24 cellular contexts compared by ENCODE assay signal in the genomic region with DNA sequence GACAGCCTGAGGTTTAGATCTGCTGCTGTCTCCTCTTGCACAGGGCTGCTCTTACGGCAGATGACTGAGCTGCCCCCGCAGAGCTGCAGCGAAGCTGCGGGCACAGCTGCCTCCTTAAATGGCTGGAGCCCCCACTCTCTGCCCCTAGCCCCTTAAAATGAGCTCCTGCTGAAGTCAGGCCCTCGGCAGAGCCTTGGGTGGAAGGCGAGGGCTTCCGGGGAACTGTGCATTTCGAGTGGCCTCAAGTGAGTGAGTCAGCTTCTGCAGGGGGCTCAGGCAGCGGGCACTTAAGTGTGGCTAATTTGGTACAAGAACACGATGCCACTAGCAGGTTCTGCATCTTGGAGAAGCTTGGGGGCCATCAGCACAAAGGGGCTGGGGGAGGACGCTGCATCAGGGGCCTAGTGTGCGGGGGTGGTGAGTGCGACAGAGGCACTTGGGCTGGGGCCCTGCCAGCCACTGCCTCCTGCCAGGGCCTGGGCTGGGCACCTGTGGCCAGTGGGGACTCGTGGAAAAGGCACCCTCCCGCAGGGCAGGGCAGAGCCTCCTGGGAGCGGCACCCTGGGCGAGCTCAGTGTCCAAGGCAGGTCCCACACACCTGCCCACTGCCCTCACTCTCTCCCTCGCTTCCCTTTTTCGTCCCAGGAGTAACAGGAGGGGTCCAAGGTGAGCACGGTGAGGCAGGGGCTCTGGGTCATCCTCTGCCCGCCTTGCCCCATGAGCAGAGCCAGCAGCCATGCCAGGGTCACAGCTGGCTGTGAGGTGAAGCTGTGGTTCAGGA. TPM values are rescaled to one million over a fixed set of nuclear protein-coding genes. Genes with fewer than 3 reads are reported as not detected.
DNase-seq lines count a peak whose midpoint lies in the region; ATAC-seq and TF ChIP-seq lines count a peak whose summit lies in the region.
"Had no signal": no experiment of that assay in that cellular context is flagged by ENCODE, and none has a peak within 500 bp of the region (broad histone marks: within the 10 kb centered on the region; RNA-seq: fewer than 3 reads in every experiment).

No MANE protein-coding gene starts in this region.

- H3K27me3 ChIP-seq in spleen (replicated peaks in 1 of 7), result peaks cover 0 to 21% (median 0%) of the 10 kb centered on the region in 7 donors
- H3K27me3 ChIP-seq: cardiac muscle cell, tibial nerve had no signal

- H3K4me3 ChIP-seq in NB4 (ENCODE audit: low read depth, low read length) (peak overlapping the region; percentile 33), spleen (no peak overlapping the region)
- H3K4me3 ChIP-seq: A549, cardiac muscle cell, GM23338, prostate gland, tibial nerve had no signal

- peaks cover 6% of the 10 kb centered on the region for H3K4me1 Mint-ChIP-seq in WTC11

- TF ChIP-seq POLR2A in NB4 (IDR thresholded peaks at IDR 0.05; ENCODE audit: extremely low read depth, insufficient read length) (no peak), spleen (IDR thresholded peaks at IDR 0.05) (no peak)

- WGBS in spleen, 5 donors, result 82 to 90% (median 85%) methylated on average over 14 to 21 of the region's 21 CpGs

- H3K27ac ChIP-seq in spleen, result no peak overlapping the region
- H3K27ac ChIP-seq: A549, cardiac muscle cell, prostate gland, tibial nerve had no signal

- H3K9me3 Mint-ChIP-seq in WTC11, result no peaks in the 10 kb centered on the region
- H3K9me3 Mint-ChIP-seq: CD4-positive, alpha-beta T cell; GM23338; memory B cell; natural killer cell treated with Interleukin-12 subunit alpha and Interleukin-12 subunit beta and Interleukin-15 and Interleukin-18, amount 100 ng/mL, for 72 hours; stimulated activated naive B cell treated with anti-CD40 and anti-IgM and Interleukin-4, amounts not matched to agents 10 μg/mL and 1 μg/mL and 100 μg/mL, for 72 hours had no signal

- peak; percentile 26 for DNase-seq in activated CD4-positive, CD25-positive, alpha-beta regulatory T cell treated with anti-CD3 and anti-CD28 coated beads, Interleukin-2, amount 50 U/mL, for 72 hours
- DNase-seq in activated CD4-positive, CD25-positive, alpha-beta regulatory T cell (lab: John Stamatoyannopoulos, UW), result no peak
- peak; percentile 97 for DNase-seq in NB4 (ENCODE audit: low read depth)
- peak; percentile 43 for DNase-seq in left lobe of liver (ENCODE audit: low spot score)
- peak; percentile 50 for DNase-seq in spleen
- DNase-seq in COLO668 (lab: John Stamatoyannopoulos, UW; ENCODE audit: unreplicated experiment), result no peak
- no peak for DNase-seq in anterior cingulate cortex (lab: John Stamatoyannopoulos, UW)
- no peak for DNase-seq in WTC11 (ENCODE audit: low spot score)
- DNase-seq: CD4-positive, alpha-beta T cell; NCI-H1694; NCI-H446; NK-92 treated with Interleukin-12 subunit alpha and Interleukin-12 subunit beta, amount 100 ng/mL, for 24 hours; stimulated activated CD4-positive, alpha-beta T cell treated with anti-CD3 and anti-CD28 coated beads, Interleukin-15, amount 100 ng/mL, for 24 hours; stimulated activated naive B cell treated with anti-CD40 and anti-IgM and Interleukin-4, amounts not matched to agents 10 μg/mL and 1 μg/mL and 100 μg/mL, for 72 hours; T-helper 2 cell had no signal

- H3K36me3 Mint-ChIP-seq in WTC11, result no peaks in the 10 kb centered on the region
- H3K36me3 Mint-ChIP-seq: natural killer cell treated with Interleukin-12 subunit alpha and Interleukin-12 subunit beta and Interleukin-15 and Interleukin-18, amount 100 ng/mL, for 72 hours had no signal

- no peak for TF ChIP-seq CTCF in NB4 (IDR thresholded peaks at IDR 0.05; ENCODE audit: low read depth, low read length)
- TF ChIP-seq CTCF in spleen (IDR thresholded peaks at IDR 0.05 in 8 of 11, conservative IDR thresholded peaks at IDR 0.05 in 3 of 11), result no peak
- TF ChIP-seq CTCF in WTC11 (IDR thresholded peaks at IDR 0.05), result no peak

- H3K27ac Mint-ChIP-seq in WTC11, result no peak overlapping the region
- H3K27ac Mint-ChIP-seq: CD4-positive, alpha-beta T cell; GM23338; memory B cell; natural killer cell treated with Interleukin-12 subunit alpha and Interleukin-12 subunit beta and Interleukin-15 and Interleukin-18, amount 100 ng/mL, for 72 hours; stimulated activated naive B cell treated with anti-CD40 and anti-IgM and Interleukin-4, amounts not matched to agents 10 μg/mL and 1 μg/mL and 100 μg/mL, for 72 hours had no signal

- CTCF ChIA-PET in WTC11 (lab: Charles Lee), result interaction anchor here (1.4 kb wide), 1 partner anchor 250 kb away, joined by 5 read pairs; no protein-coding TSS in a partner anchor

- peaks cover 9 to 37% (median 19%) of the 10 kb centered on the region in 6 donors for H3K4me1 ChIP-seq in spleen
- H3K4me1 ChIP-seq: A549, prostate gland had no signal

- no peak for ATAC-seq in left lobe of liver
- ATAC-seq in WTC11, result no peak
- ATAC-seq: A549; GM23338; stimulated activated naive B cell treated with anti-CD40 and anti-IgM and Interleukin-4, amounts not matched to agents 10 μg/mL and 1 μg/mL and 100 μg/mL, for 72 hours had no signal

- H3K4me3 Mint-ChIP-seq in WTC11, result no peak overlapping the region
- H3K4me3 Mint-ChIP-seq: CD4-positive, alpha-beta T cell; GM23338; memory B cell; natural killer cell treated with Interleukin-12 subunit alpha and Interleukin-12 subunit beta and Interleukin-15 and Interleukin-18, amount 100 ng/mL, for 72 hours; stimulated activated naive B cell treated with anti-CD40 and anti-IgM and Interleukin-4, amounts not matched to agents 10 μg/mL and 1 μg/mL and 100 μg/mL, for 72 hours had no signal

- intact Hi-C loops in spleen (cut with DNase I; ENCODE audit: low total_unique reads), result no loop called here

- H3K9me3 ChIP-seq in spleen, result no peaks in the 10 kb centered on the region
- H3K9me3 ChIP-seq: A549, prostate gland, tibial nerve had no signal

- no peaks in the 10 kb centered on the region for H3K36me3 ChIP-seq in spleen
- H3K36me3 ChIP-seq: cardiac muscle cell, prostate gland, tibial nerve had no signal

- POLR2A ChIA-PET in WTC11 (lab: Charles Lee), result no interaction called here

- no peaks in the 10 kb centered on the region; the same call in 1 of the 2 replicates for H3K27me3 Mint-ChIP-seq in WTC11 (ENCODE audit: low read depth)
- H3K27me3 Mint-ChIP-seq: CD4-positive, alpha-beta T cell had no signal

TF ChIP-seq in WTC11, 78 proteins besides CTCF, POLR2A, EP300 and RAD21 (continues in another document):
- TF ChIP-seq, protein P1, sequence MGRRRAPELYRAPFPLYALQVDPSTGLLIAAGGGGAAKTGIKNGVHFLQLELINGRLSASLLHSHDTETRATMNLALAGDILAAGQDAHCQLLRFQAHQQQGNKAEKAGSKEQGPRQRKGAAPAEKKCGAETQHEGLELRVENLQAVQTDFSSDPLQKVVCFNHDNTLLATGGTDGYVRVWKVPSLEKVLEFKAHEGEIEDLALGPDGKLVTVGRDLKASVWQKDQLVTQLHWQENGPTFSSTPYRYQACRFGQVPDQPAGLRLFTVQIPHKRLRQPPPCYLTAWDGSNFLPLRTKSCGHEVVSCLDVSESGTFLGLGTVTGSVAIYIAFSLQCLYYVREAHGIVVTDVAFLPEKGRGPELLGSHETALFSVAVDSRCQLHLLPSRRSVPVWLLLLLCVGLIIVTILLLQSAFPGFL (CRISPR knock-in tag; IDR thresholded peaks at IDR 0.05; ENCODE audit: borderline replicate concordance), result no peak
- TF ChIP-seq, protein P2, sequence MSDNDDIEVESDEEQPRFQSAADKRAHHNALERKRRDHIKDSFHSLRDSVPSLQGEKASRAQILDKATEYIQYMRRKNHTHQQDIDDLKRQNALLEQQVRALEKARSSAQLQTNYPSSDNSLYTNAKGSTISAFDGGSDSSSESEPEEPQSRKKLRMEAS (CRISPR knock-in tag; IDR thresholded peaks at IDR 0.05), result no peak
- TF ChIP-seq, protein P3, sequence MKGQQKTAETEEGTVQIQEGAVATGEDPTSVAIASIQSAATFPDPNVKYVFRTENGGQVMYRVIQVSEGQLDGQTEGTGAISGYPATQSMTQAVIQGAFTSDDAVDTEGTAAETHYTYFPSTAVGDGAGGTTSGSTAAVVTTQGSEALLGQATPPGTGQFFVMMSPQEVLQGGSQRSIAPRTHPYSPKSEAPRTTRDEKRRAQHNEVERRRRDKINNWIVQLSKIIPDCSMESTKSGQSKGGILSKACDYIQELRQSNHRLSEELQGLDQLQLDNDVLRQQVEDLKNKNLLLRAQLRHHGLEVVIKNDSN (CRISPR knock-in tag; IDR thresholded peaks at IDR 0.05), result no peak
- TF ChIP-seq ZNF317 (CRISPR knock-in tag; IDR thresholded peaks at IDR 0.05; ENCODE audit: borderline replicate concordance, low read depth) (no peak), GRHL2 (CRISPR knock-in tag; IDR thresholded peaks at IDR 0.05; ENCODE audit: insufficient replicate concordance, severe bottlenecking) (no peak), FOXJ3 (CRISPR knock-in tag; IDR thresholded peaks at IDR 0.05; ENCODE audit: borderline replicate concordance) (no peak)
- TF ChIP-seq, protein P4, sequence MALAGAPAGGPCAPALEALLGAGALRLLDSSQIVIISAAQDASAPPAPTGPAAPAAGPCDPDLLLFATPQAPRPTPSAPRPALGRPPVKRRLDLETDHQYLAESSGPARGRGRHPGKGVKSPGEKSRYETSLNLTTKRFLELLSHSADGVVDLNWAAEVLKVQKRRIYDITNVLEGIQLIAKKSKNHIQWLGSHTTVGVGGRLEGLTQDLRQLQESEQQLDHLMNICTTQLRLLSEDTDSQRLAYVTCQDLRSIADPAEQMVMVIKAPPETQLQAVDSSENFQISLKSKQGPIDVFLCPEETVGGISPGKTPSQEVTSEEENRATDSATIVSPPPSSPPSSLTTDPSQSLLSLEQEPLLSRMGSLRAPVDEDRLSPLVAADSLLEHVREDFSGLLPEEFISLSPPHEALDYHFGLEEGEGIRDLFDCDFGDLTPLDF (CRISPR knock-in tag; IDR thresholded peaks at IDR 0.05), result no peak
- TF ChIP-seq, protein P5, sequence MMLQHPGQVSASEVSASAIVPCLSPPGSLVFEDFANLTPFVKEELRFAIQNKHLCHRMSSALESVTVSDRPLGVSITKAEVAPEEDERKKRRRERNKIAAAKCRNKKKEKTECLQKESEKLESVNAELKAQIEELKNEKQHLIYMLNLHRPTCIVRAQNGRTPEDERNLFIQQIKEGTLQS (CRISPR knock-in tag; conservative IDR thresholded peaks at IDR 0.05), result no peak

RNA-seq across cellular contexts. Expression of a gene that starts 28.8 kb away (rescaled TPM):
- total RNA-seq in left lobe of liver (25.8 TPM), spleen (100 to 1,000 TPM in 4 of 7 donors, not detected in 3; 223 to 404 (median 271) TPM), WTC11 (2021) (87.0 to 124 TPM (median 117 TPM) in 3 replicates)
- not detected for polyA plus RNA-seq in spleen
- total RNA-seq: cardiac muscle cell, glomerular endothelial cell, GM23338, prostate gland, tibial nerve had no signal
- polyA plus RNA-seq: A549, cardiac muscle cell, esophagus, GM23338 had no signal

RNA-seq across cellular contexts. Expression of a gene that starts 57.3 kb away (rescaled TPM):
- total RNA-seq in left lobe of liver (19.5 TPM), spleen (10 to 100 TPM; 13.8 to 23.1 (median 19.1) TPM), WTC11 (2021) (54.2 to 62.5 TPM (median 56.5 TPM) in 3 replicates)
- 10 to 100 TPM; 15.4 to 31.3 (median 19.3) TPM for polyA plus RNA-seq in spleen

Comparison
In these comparisons a context has a peak if more than half of its experiments do, and no peak if none do; other contexts are left out.
1. DNase-seq: peak in activated CD4-positive, CD25-positive, alpha-beta regulatory T cell treated with anti-CD3 and anti-CD28 coated beads, Interleukin-2, amount 50 U/mL, for 72 hours (single experiment), NB4 (single experiment), left lobe of liver (single experiment) and spleen (single experiment); none in activated CD4-positive, CD25-positive, alpha-beta regulatory T cell (0 of 4), COLO668 (single experiment), anterior cingulate cortex (0 of 58) and WTC11 (single experiment).